19 cellular contexts compared by ENCODE assay signal in genomic region chr2:29601872-29602271, GRCh38.
"Had no signal": no experiment of that assay in that cellular context is flagged by ENCODE, and none has a peak within 500 bp of the region (broad histone marks: within the 10 kb centered on the region; RNA-seq: fewer than 3 reads in every experiment).

No MANE protein-coding gene starts in this region.

- H3K27ac ChIP-seq: heart left ventricle, neutrophil, psoas muscle, right lobe of liver, testis, tibial nerve, upper lobe of right lung, vagina had no signal

- H3K36me3 ChIP-seq: heart left ventricle, neutrophil, right lobe of liver, tibial nerve, upper lobe of right lung, vagina had no signal

- ATAC-seq: heart left ventricle; mucosa of descending colon; naive thymus-derived CD8-positive, alpha-beta T cell; psoas muscle; right lobe of liver; stimulated activated memory B cell treated with anti-CD40 and anti-IgM and Interleukin-4, amounts not matched to agents 10 μg/mL and 1 μg/mL and 100 μg/mL, for 72 hours; upper lobe of right lung had no signal

- FAIRE-seq: endothelial cell of umbilical vein, frontal cortex had no signal

- H3K4me3 ChIP-seq: heart left ventricle, mucosa of descending colon, psoas muscle, right lobe of liver, testis, tibial nerve, upper lobe of right lung, vagina had no signal

- DNase-seq: dermis blood vessel endothelial cell; heart left ventricle; hippocampal formation; kidney glomerular epithelial cell; mucosa of descending colon; naive thymus-derived CD8-positive, alpha-beta T cell; psoas muscle; retina; right lobe of liver; stimulated activated CD4-positive, alpha-beta T cell treated with anti-CD3 and anti-CD28 coated beads, Interleukin-4, amount 100 ng/mL, for 1 hour; stimulated activated CD8-positive, alpha-beta memory T cell treated with anti-CD3 and anti-CD28 coated beads, Interleukin-4, amount 100 ng/mL, for 48 hours; testis; upper lobe of right lung had no signal

- H3K9me3 ChIP-seq: heart left ventricle, mucosa of descending colon, neutrophil, psoas muscle, right lobe of liver, testis, tibial nerve, upper lobe of right lung, vagina had no signal

- H3K27me3 ChIP-seq: heart left ventricle, neutrophil, right lobe of liver, testis, tibial nerve, upper lobe of right lung, vagina had no signal

- H3K4me1 ChIP-seq: right lobe of liver, testis, tibial nerve, upper lobe of right lung, vagina had no signal
